Comparison of ENCODE assay signal across 20 cellular contexts in the genomic region with DNA sequence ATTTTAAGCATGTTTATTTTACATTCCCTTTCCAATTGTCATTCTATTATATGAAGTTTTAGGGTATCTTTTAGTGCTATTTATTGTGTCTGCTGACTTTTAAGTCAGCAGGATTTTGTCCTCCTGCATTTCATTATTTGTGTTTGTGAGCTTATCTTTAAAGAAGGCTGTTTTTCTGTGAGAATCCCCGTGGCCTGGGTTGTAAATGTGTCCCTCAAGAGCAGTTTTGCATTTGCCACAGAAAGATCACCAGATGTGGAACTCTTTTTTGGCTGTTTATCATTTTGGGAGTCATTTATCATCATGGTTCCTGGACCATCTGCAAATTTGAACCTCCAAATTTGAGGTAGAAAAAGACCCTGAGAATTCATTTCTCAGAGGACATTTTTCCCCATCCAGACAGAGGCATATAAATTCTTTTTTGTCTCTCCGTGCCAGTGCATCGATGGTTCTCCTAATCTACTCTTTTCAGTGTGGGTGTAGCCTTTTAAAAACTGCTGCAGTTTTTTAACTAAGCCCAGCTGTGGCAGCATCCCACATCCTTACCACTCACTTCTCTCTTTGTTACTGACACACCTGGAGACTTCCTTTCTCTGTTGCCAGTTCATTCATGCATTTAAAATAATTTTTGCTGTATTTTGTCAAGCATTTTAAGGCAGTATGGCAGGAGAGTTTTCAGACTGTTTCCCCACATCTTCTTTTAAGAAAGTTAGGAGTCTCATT.
"Had no signal": no experiment of that assay in that cellular context is flagged by ENCODE, and none has a peak within 500 bp of the region (broad histone marks: within the 10 kb centered on the region; RNA-seq: fewer than 3 reads in every experiment).

No MANE protein-coding gene starts in this region.

- ATAC-seq: activated CD8-positive, alpha-beta T cell treated with anti-CD3 and anti-CD28 coated beads, Interleukin-2, amount 10 ng/mL, durations not matched to agents 7 days and 5 days; activated T-cell treated with anti-CD3 and anti-CD28 coated beads, Interleukin-2, amount 50 U/mL, for 4 hours; heart right ventricle; right cardiac atrium; T-cell had no signal

- H3K4me3 Mint-ChIP-seq: activated CD4-positive, alpha-beta T cell treated with anti-CD3 and anti-CD28 coated beads, Interleukin-2, amount 10 ng/mL, durations not matched to agents 7 days and 5 days; activated CD8-positive, alpha-beta T cell treated with anti-CD3 and anti-CD28 coated beads, Interleukin-2, amount 10 ng/mL, durations not matched to agents 7 days and 5 days; activated naive CD4-positive, alpha-beta T cell treated with anti-CD3 and anti-CD28 coated beads, Interleukin-2, amount 50 U/mL, for 24 hours; activated T-cell treated with anti-CD3 and anti-CD28 coated beads, Interleukin-2, amount 50 U/mL, for 4 hours; nephron; stimulated activated naive CD8-positive, alpha-beta T cell treated with anti-CD3 and anti-CD28 coated beads, Interleukin-15, Interleukin-2, amounts not matched to agents 100 ng/mL and 50 ng/mL, for 24 hours; T-cell had no signal

- H3K36me3 ChIP-seq: breast epithelium, heart right ventricle had no signal

- H3K27me3 Mint-ChIP-seq: activated CD4-positive, alpha-beta T cell treated with anti-CD3 and anti-CD28 coated beads, Interleukin-2, amount 10 ng/mL, durations not matched to agents 7 days and 5 days; activated naive CD4-positive, alpha-beta T cell treated with anti-CD3 and anti-CD28 coated beads, Interleukin-2, amount 50 U/mL, for 24 hours; progenitor cell of endocrine pancreas; stimulated activated naive CD8-positive, alpha-beta T cell treated with anti-CD3 and anti-CD28 coated beads, Interleukin-15, Interleukin-2, amounts not matched to agents 100 ng/mL and 50 ng/mL, for 24 hours; T-cell had no signal

- H3K4me3 ChIP-seq: breast epithelium, coronary artery, heart right ventricle, left ventricle myocardium inferior had no signal

- H3K27ac ChIP-seq: breast epithelium, coronary artery, heart right ventricle, left ventricle myocardium inferior had no signal

- H3K27ac Mint-ChIP-seq: activated CD4-positive, alpha-beta T cell treated with anti-CD3 and anti-CD28 coated beads, Interleukin-2, amount 10 ng/mL, durations not matched to agents 7 days and 5 days; activated CD8-positive, alpha-beta T cell treated with anti-CD3 and anti-CD28 coated beads, Interleukin-2, amount 10 ng/mL, durations not matched to agents 7 days and 5 days; activated naive CD4-positive, alpha-beta T cell treated with anti-CD3 and anti-CD28 coated beads, Interleukin-2, amount 50 U/mL, for 24 hours; progenitor cell of endocrine pancreas; stimulated activated naive CD8-positive, alpha-beta T cell treated with anti-CD3 and anti-CD28 coated beads, Interleukin-15, Interleukin-2, amounts not matched to agents 100 ng/mL and 50 ng/mL, for 24 hours had no signal

- H3K27me3 ChIP-seq: breast epithelium, heart right ventricle had no signal

- H3K4me1 ChIP-seq: breast epithelium had no signal

- DNase-seq: activated CD4-positive, alpha-beta T cell treated with anti-CD3 and anti-CD28 coated beads, Interleukin-2, amount 10 ng/mL, durations not matched to agents 7 days and 5 days; activated CD8-positive, alpha-beta T cell treated with anti-CD3 and anti-CD28 coated beads, Interleukin-2, amount 10 ng/mL, durations not matched to agents 7 days and 5 days; activated effector memory CD4-positive, alpha-beta T cell treated with anti-CD3 and anti-CD28 coated beads, Interleukin-2, amount 50 U/mL, for 16 hours; activated T-cell treated with anti-CD3 and anti-CD28 coated beads, Interleukin-2, amount 50 U/mL, for 4 hours; heart right ventricle; kidney glomerular epithelial cell; left ventricle myocardium inferior; mammary epithelial cell; occipital lobe; right cardiac atrium; stimulated activated CD4-positive, alpha-beta T cell treated with anti-CD3 and anti-CD28 coated beads, Interleukin-2, amount 100 ng/mL, for 24 hours; T-cell; T1000; trophoblast cell had no signal
